20 cellular contexts compared by ENCODE assay signal in genomic region chr4:188138227-188138626, GRCh38. TPM values are rescaled to one million over a fixed set of nuclear protein-coding genes. Genes with fewer than 3 reads are reported as not detected.
DNase-seq lines count a peak whose midpoint lies in the region; ATAC-seq and TF ChIP-seq lines count a peak whose summit lies in the region.
"Had no signal": no experiment of that assay in that cellular context is flagged by ENCODE, and none has a peak within 500 bp of the region (broad histone marks: within the 10 kb centered on the region; RNA-seq: fewer than 3 reads in every experiment).

No MANE protein-coding gene starts in this region.

- no peaks in the 10 kb centered on the region for H3K36me3 Mint-ChIP-seq in MCF 10A (ENCODE audit: insufficient read depth, unreplicated experiment)
- H3K36me3 Mint-ChIP-seq in stimulated activated effector memory CD8-positive, alpha-beta T cell treated with anti-CD3 and anti-CD28 coated beads, Interleukin-12 subunit alpha, Interleukin-12 subunit beta, amount 100 ng/mL, for 72 hours, result no peaks in the 10 kb centered on the region
- H3K36me3 Mint-ChIP-seq: CD14-positive monocyte; CD8-positive, alpha-beta T cell had no signal

- ATAC-seq in stimulated activated effector memory CD8-positive, alpha-beta T cell treated with anti-CD3 and anti-CD28 coated beads, Interleukin-12 subunit alpha, Interleukin-12 subunit beta, amount 100 ng/mL, for 72 hours, result no peak
- ATAC-seq: CD8-positive, alpha-beta T cell had no signal

- no peak overlapping the region for H2BK5ac ChIP-seq in neuronal stem cell (ENCODE audit: low read length)

- no peak for DNase-seq in mammary epithelial cell
- DNase-seq in MCF 10A (ENCODE audit: unreplicated experiment), result no peak
- peak in 6 of 7 donors; percentile 20 to 68 (median 52) for DNase-seq in adrenal gland
- peak; percentile 12 for DNase-seq in iris pigment epithelial cell (ENCODE audit: low read depth)
- no peak for DNase-seq in neuronal stem cell (ENCODE audit: low spot score)
- no peak for DNase-seq in stimulated activated effector memory CD8-positive, alpha-beta T cell treated with anti-CD3 and anti-CD28 coated beads, Interleukin-12 subunit alpha, Interleukin-12 subunit beta, amount 100 ng/mL, for 72 hours (ENCODE audit: low spot score in 2 of 2)
- DNase-seq in germinal center (ENCODE audit: low spot score), result no peak
- no peak for DNase-seq in NCI-H82 treated with DMSO at 0.1 percent for 48 hours (lab: John Stamatoyannopoulos, UW; ENCODE audit: unreplicated experiment)
- DNase-seq: CD8-positive, alpha-beta T cell; COR-L47; DMS153; DMS79 treated with DMSO at 0.1 percent for 48 hours; GF-D8; GM23248 had no signal

- H3K27me3 Mint-ChIP-seq in MCF 10A (ENCODE audit: insufficient read depth, unreplicated experiment), result no peaks in the 10 kb centered on the region

- H3K9me3 ChIP-seq in mammary epithelial cell (replicated peaks; ENCODE audit: insufficient read depth, low read length) (no peaks in the 10 kb centered on the region), adrenal gland (replicated peaks in 1 of 3) (no peaks in the 10 kb centered on the region), neuronal stem cell (replicated peaks in 1 of 2; ENCODE audit: control insufficient read depth in 2 of 2, insufficient read depth in 1 of 2, low read depth in 1 of 2, low read length in 2 of 2) (peaks cover 0 to 2% of the 10 kb centered on the region in 2 donors)
- H3K9me3 ChIP-seq: HAP-1 had no signal

- intact Hi-C loops in mammary epithelial cell (cut with micrococcal nuclease), result no loop called here
- intact Hi-C loops in MCF 10A (cut with micrococcal nuclease), result no loop called here
- intact Hi-C loops in adrenal gland (cut with DNase I), result no loop called here

- no peaks in the 10 kb centered on the region for H3K79me1 ChIP-seq in neuronal stem cell (ENCODE audit: low read depth, low read length)

- no peaks in the 10 kb centered on the region for H4K20me1 ChIP-seq in mammary epithelial cell (ENCODE audit: insufficient read depth, low read length)

- H3K27ac ChIP-seq in mammary epithelial cell (ENCODE audit: insufficient read depth, low read depth, low read length) (no peak overlapping the region), adrenal gland (no peak overlapping the region), neuronal stem cell (replicated peaks; ENCODE audit: low read length) (peak overlapping the region; percentile 11)
- H3K27ac ChIP-seq: 22Rv1, GM23248 had no signal

- H3K27me3 ChIP-seq in mammary epithelial cell (ENCODE audit: insufficient read depth, low read length) (no peaks in the 10 kb centered on the region), adrenal gland (no peaks in the 10 kb centered on the region), neuronal stem cell (ENCODE audit: control insufficient read depth in 3 of 3, insufficient read depth in 3 of 3, low read depth in 1 of 3, low read length in 3 of 3) (no peaks in the 10 kb centered on the region)

- H3K79me2 ChIP-seq in mammary epithelial cell (ENCODE audit: insufficient read depth, low read length), result no peaks in the 10 kb centered on the region

- 29% methylated on average over 10 of the region's 10 CpGs for WGBS in mammary epithelial cell (ENCODE audit: low coverage, missing lambda C conversion rate)
- WGBS in adrenal gland, 4 donors, result 30 to 65% (median 46%) methylated on average over 10 of the region's 10 CpGs
- no CpG with 5 or more reads among the region's 10 CpGs for WGBS in neuronal stem cell (ENCODE audit: extremely low coverage in 2 of 2, insufficient read length in 2 of 2, insufficient replicate concordance in 1 of 2), 2 donors

- H3K9ac ChIP-seq in mammary epithelial cell (ENCODE audit: insufficient read depth, low read length), result no peak overlapping the region
- no peak overlapping the region for H3K9ac ChIP-seq in neuronal stem cell (ENCODE audit: low read depth, low read length, poor library complexity)
- H3K9ac ChIP-seq: GM23248 had no signal

- no peak overlapping the region for H3K4me3 Mint-ChIP-seq in MCF 10A (ENCODE audit: unreplicated experiment)
- H3K4me3 Mint-ChIP-seq in stimulated activated effector memory CD8-positive, alpha-beta T cell treated with anti-CD3 and anti-CD28 coated beads, Interleukin-12 subunit alpha, Interleukin-12 subunit beta, amount 100 ng/mL, for 72 hours, result no peak overlapping the region
- H3K4me3 Mint-ChIP-seq: CD14-positive monocyte; CD8-positive, alpha-beta T cell had no signal

- no peak overlapping the region for H2BK120ac ChIP-seq in neuronal stem cell (ENCODE audit: low read depth, low read length)

- no peak overlapping the region for H3K23ac ChIP-seq in neuronal stem cell (ENCODE audit: low read depth, low read length, poor library complexity)

- TF ChIP-seq CTCF in mammary epithelial cell (conservative IDR thresholded peaks at IDR 0.05 in 1 of 2, IDR thresholded peaks at IDR 0.05 in 1 of 2; ENCODE audit: extremely low read depth in 1 of 2, insufficient read depth in 1 of 2, low read depth in 1 of 2, low read length in 2 of 2) (no peak), MCF 10A (IDR thresholded peaks at IDR 0.05; ENCODE audit: unreplicated experiment) (no peak), adrenal gland (IDR thresholded peaks at IDR 0.05) (no peak)

- TF ChIP-seq POLR2A in adrenal gland (IDR thresholded peaks at IDR 0.05), result no peak

- H3K4ac ChIP-seq in neuronal stem cell (ENCODE audit: low read length), result no peak overlapping the region

- H2AFZ ChIP-seq in mammary epithelial cell (ENCODE audit: low read depth, low read length) (peak overlapping the region; percentile 42), neuronal stem cell (ENCODE audit: low read length) (no peak overlapping the region)
- H2AFZ ChIP-seq: GM23248 had no signal

- no peaks in the 10 kb centered on the region for H3K36me3 ChIP-seq in mammary epithelial cell (ENCODE audit: insufficient read depth, low read length)
- no peaks in the 10 kb centered on the region for H3K36me3 ChIP-seq in adrenal gland (replicated peaks in 1 of 2)
- peaks cover 0 to 2% of the 10 kb centered on the region in 2 donors for H3K36me3 ChIP-seq in neuronal stem cell (replicated peaks in 1 of 2; ENCODE audit: control insufficient read depth in 2 of 2, insufficient read depth in 2 of 2, low read length in 2 of 2)
- H3K36me3 ChIP-seq: HAP-1 had no signal

- BruUV-seq in mammary epithelial cell (replicated peaks; lab: Mats Ljungman, UMichigan) (no TSS peak), MCF 10A (replicated peaks; lab: Mats Ljungman, UMichigan) (no TSS peak)

- POLR2A ChIA-PET in MCF 10A (lab: Yijun Ruan, JAX), result interaction anchor here (1.7 kb wide), 1 partner anchor 11 kb away, joined by 4 read pairs; no protein-coding TSS in a partner anchor

- H2BK12ac ChIP-seq in neuronal stem cell (ENCODE audit: low read length), result no peak overlapping the region

- no peak overlapping the region for H3K4me2 ChIP-seq in mammary epithelial cell (ENCODE audit: insufficient read depth, low read depth, low read length)
- no peak overlapping the region for H3K4me2 ChIP-seq in neuronal stem cell (ENCODE audit: insufficient read depth, low read length, poor library complexity, severe bottlenecking)

- H2BK15ac ChIP-seq in neuronal stem cell (ENCODE audit: low read length), result no peak overlapping the region

- H3K27ac Mint-ChIP-seq in MCF 10A (ENCODE audit: low read depth, unreplicated experiment), result no peak overlapping the region
- no peak overlapping the region for H3K27ac Mint-ChIP-seq in stimulated activated effector memory CD8-positive, alpha-beta T cell treated with anti-CD3 and anti-CD28 coated beads, Interleukin-12 subunit alpha, Interleukin-12 subunit beta, amount 100 ng/mL, for 72 hours
- H3K27ac Mint-ChIP-seq: CD14-positive monocyte; CD8-positive, alpha-beta T cell had no signal

- H3K4me1 ChIP-seq in mammary epithelial cell (ENCODE audit: insufficient read depth, low read length) (no peaks in the 10 kb centered on the region), adrenal gland (replicated peaks in 1 of 2) (no peaks in the 10 kb centered on the region), neuronal stem cell (ENCODE audit: control insufficient read depth in 2 of 2, insufficient read depth in 1 of 2, low read depth in 1 of 2, low read length in 2 of 2) (no peaks in the 10 kb centered on the region)
- H3K4me1 ChIP-seq: HAP-1 had no signal

- no peaks in the 10 kb centered on the region for H3K9me3 Mint-ChIP-seq in MCF 10A (ENCODE audit: unreplicated experiment)
- H3K9me3 Mint-ChIP-seq in stimulated activated effector memory CD8-positive, alpha-beta T cell treated with anti-CD3 and anti-CD28 coated beads, Interleukin-12 subunit alpha, Interleukin-12 subunit beta, amount 100 ng/mL, for 72 hours, result peaks cover 6% of the 10 kb centered on the region

- H3K4me3 ChIP-seq in mammary epithelial cell (replicated peaks in 1 of 3; ENCODE audit: insufficient read depth in 1 of 3, low read depth in 2 of 3, low read length in 3 of 3) (no peak overlapping the region), adrenal gland (no peak overlapping the region), neuronal stem cell (ENCODE audit: low read length in 2 of 2) (no peak overlapping the region)
- H3K4me3 ChIP-seq: GM23248, HAP-1 had no signal

- in situ Hi-C loops in mammary epithelial cell (cut with MboI; ENCODE audit: low sequenced_read_pairs in 2 of 2), result no loop called here

- CTCF ChIA-PET in mammary epithelial cell (lab: Charles Lee; ENCODE audit: low non-redundant PET), result no interaction called here
- CTCF ChIA-PET in MCF 10A (lab: Yijun Ruan, JAX), result no interaction called here

- no peak overlapping the region for H4K8ac ChIP-seq in neuronal stem cell (ENCODE audit: low read depth, low read length)

- H3K4me1 Mint-ChIP-seq in MCF 10A (ENCODE audit: insufficient read depth, unreplicated experiment), result no peaks in the 10 kb centered on the region
- no peaks in the 10 kb centered on the region for H3K4me1 Mint-ChIP-seq in stimulated activated effector memory CD8-positive, alpha-beta T cell treated with anti-CD3 and anti-CD28 coated beads, Interleukin-12 subunit alpha, Interleukin-12 subunit beta, amount 100 ng/mL, for 72 hours
- H3K4me1 Mint-ChIP-seq: CD14-positive monocyte had no signal

- dilution Hi-C loops in mammary epithelial cell (cut with HindIII; ENCODE audit: low sequenced_read_pairs), result no loop called here

- peak overlapping the region; percentile 31 for H3K18ac ChIP-seq in neuronal stem cell (ENCODE audit: low read length)

- no peak overlapping the region for H3K14ac ChIP-seq in neuronal stem cell (ENCODE audit: low read length)

- H2AK5ac ChIP-seq in neuronal stem cell (ENCODE audit: low read depth, low read length), result peak overlapping the region; percentile 36

- H4K91ac ChIP-seq in neuronal stem cell (ENCODE audit: low read depth, low read length, poor library complexity), result no peak overlapping the region

RNA-seq across cellular contexts. Expression of gene TRIML1, which starts 1.0 kb away (rescaled TPM):
- not detected for total RNA-seq in mammary epithelial cell
- not detected for polyA plus RNA-seq in mammary epithelial cell
- polyA minus RNA-seq in mammary epithelial cell, result not detected
- not detected in 2 replicates for total RNA-seq in MCF 10A (2022)
- total RNA-seq in adrenal gland, result not detected
- polyA plus RNA-seq in adrenal gland, result not detected
- polyA plus RNA-seq in neuronal stem cell (2013, experiment 1 of 2), result not detected
- not detected for polyA plus RNA-seq in neuronal stem cell (2013, experiment 2 of 2)
- total RNA-seq: A673; CD8-positive, alpha-beta T cell; GM23248; HT-29 had no signal
- polyA plus RNA-seq: BJ, CD14-positive monocyte, GM23248 had no signal

RNA-seq across cellular contexts. Expression of gene TRIML2, which starts 28.8 kb away (rescaled TPM):
- total RNA-seq in mammary epithelial cell (under 1 TPM in 1 of 2 donors, not detected in 1; 0.17 TPM), MCF 10A (2022) (4.9 and 6.7 TPM in 2 replicates), adrenal gland (under 1 TPM in 3 of 8 donors, not detected in 5; 0.14 to 0.51 (median 0.31) TPM)
- polyA plus RNA-seq in mammary epithelial cell (0.23 TPM), adrenal gland (under 1 TPM in 2 of 3 donors, not detected in 1; 0.16 to 0.20 TPM)
- not detected for polyA minus RNA-seq in mammary epithelial cell
- not detected for polyA plus RNA-seq in neuronal stem cell (2013, experiment 1 of 2)
- not detected for polyA plus RNA-seq in neuronal stem cell (2013, experiment 2 of 2)
- total RNA-seq: CD8-positive, alpha-beta T cell; GM23248; HT-29 had no signal
- polyA plus RNA-seq: BJ, CD14-positive monocyte, GM23248 had no signal

Comparison
In these comparisons a context has a peak if more than half of its experiments do, and no peak if none do; other contexts are left out.
1. DNase-seq: peak in adrenal gland (6 of 7) and iris pigment epithelial cell (single experiment); none in mammary epithelial cell (single experiment), MCF 10A (single experiment), neuronal stem cell (single experiment), stimulated activated effector memory CD8-positive, alpha-beta T cell treated with anti-CD3 and anti-CD28 coated beads, Interleukin-12 subunit alpha, Interleukin-12 subunit beta, amount 100 ng/mL, for 72 hours (0 of 2), germinal center (single experiment) and NCI-H82 treated with DMSO at 0.1 percent for 48 hours (single experiment).